ENCODE assay signal across 8 cellular contexts in genomic region chr12:43835656-43836454, GRCh38. TPM values are rescaled to one million over a fixed set of nuclear protein-coding genes. Genes with fewer than 3 reads are reported as not detected.
DNase-seq lines count a peak whose midpoint lies in the region; ATAC-seq and TF ChIP-seq lines count a peak whose summit lies in the region.

TMEM117 (plus strand) TSS chr12:43836081.

- peak within 1 kb of the TSS; percentile 3 for H3K4me2 ChIP-seq in neural cell (ENCODE audit: low read length)

- H3K4me3 ChIP-seq in fibroblast of pulmonary artery (replicated peaks; ENCODE audit: low read depth, low read length) (peak within 1 kb of the TSS; percentile 65), neural cell (ENCODE audit: low read length) (peak within 1 kb of the TSS; percentile 75), subcutaneous abdominal adipose tissue (ENCODE audit: low read depth in 1 of 5, low read length in 5 of 5) (peak within 1 kb of the TSS; percentile 72 to 85 (median 82))

- no peaks in the 10 kb centered on the region for H3K9me3 Mint-ChIP-seq in activated T-helper 2 cell treated with anti-CD3 and anti-CD28 coated beads, Interferon-gamma antibody, Interleukin-2, Interleukin-4, amounts not matched to agents 10 μg/mL and 5 μg/mL and 100 μg/mL, durations not matched to agents 14 hours and 24 hours and 36 hours

- H3K36me3 ChIP-seq in neural cell (ENCODE audit: insufficient read depth, low read length): no peaks in the 10 kb centered on the region
- no peaks in the 10 kb centered on the region for H3K36me3 ChIP-seq in subcutaneous abdominal adipose tissue (ENCODE audit: control insufficient read depth in 5 of 5, insufficient read depth in 5 of 5, low read length in 5 of 5)

- H3K9ac ChIP-seq in neural cell (ENCODE audit: low read length) (peak within 1 kb of the TSS; percentile 63), subcutaneous abdominal adipose tissue (ENCODE audit: low read length in 5 of 5) (peak within 1 kb of the TSS; percentile 74 to 87 (median 82))

- H3K36me3 Mint-ChIP-seq in activated T-helper 2 cell treated with anti-CD3 and anti-CD28 coated beads, Interferon-gamma antibody, Interleukin-2, Interleukin-4, amounts not matched to agents 10 μg/mL and 5 μg/mL and 100 μg/mL, durations not matched to agents 14 hours and 24 hours and 36 hours (ENCODE audit: low read depth): peaks cover 3% of the 10 kb centered on the region

- peaks cover 41% of the 10 kb centered on the region for H3K27me3 Mint-ChIP-seq in activated T-helper 2 cell treated with anti-CD3 and anti-CD28 coated beads, Interferon-gamma antibody, Interleukin-2, Interleukin-4, amounts not matched to agents 10 μg/mL and 5 μg/mL and 100 μg/mL, durations not matched to agents 14 hours and 24 hours and 36 hours (ENCODE audit: low read depth)

- peaks cover 24% of the 10 kb centered on the region for H3K4me1 Mint-ChIP-seq in activated T-helper 2 cell treated with anti-CD3 and anti-CD28 coated beads, Interferon-gamma antibody, Interleukin-2, Interleukin-4, amounts not matched to agents 10 μg/mL and 5 μg/mL and 100 μg/mL, durations not matched to agents 14 hours and 24 hours and 36 hours (ENCODE audit: low read depth)

- TF ChIP-seq EP300 in neural cell (conservative IDR thresholded peaks at IDR 0.05; ENCODE audit: poor library complexity, severe bottlenecking): peak; percentile 35

- H3K4me1 ChIP-seq in subcutaneous abdominal adipose tissue (ENCODE audit: control insufficient read depth in 5 of 5, insufficient read depth in 5 of 5, low read length in 5 of 5): peaks cover 0 to 21% (median 15%) of the 10 kb centered on the region in 5 donors

- intact Hi-C loops in activated T-helper 2 cell treated with anti-CD3 and anti-CD28 coated beads, Interferon-gamma antibody, Interleukin-2, Interleukin-4, amounts not matched to agents 10 μg/mL and 5 μg/mL and 100 μg/mL, durations not matched to agents 14 hours and 24 hours and 36 hours (cut with micrococcal nuclease): loop anchor here (1.0 to 2.0 kb wide), 2 partner anchors 30 to 77 kb away; partner anchors contain the start of genes IRAK4, PUS7L and TWF1

- no peaks in the 10 kb centered on the region for H4K20me1 ChIP-seq in neural cell (ENCODE audit: insufficient read depth)

- TF ChIP-seq CTCF in fibroblast of pulmonary artery (IDR thresholded peaks at IDR 0.05; ENCODE audit: low read length, missing control alignments) (no peak), neural cell (IDR thresholded peaks at IDR 0.05; ENCODE audit: poor library complexity, severe bottlenecking) (peak; percentile 27)

- H3K27ac ChIP-seq in neural cell (ENCODE audit: low read length) (no peak within 1 kb of the TSS), subcutaneous abdominal adipose tissue (ENCODE audit: low read depth, low read length) (peak within 1 kb of the TSS; percentile 93)

- H3K9me2 ChIP-seq in neural cell (ENCODE audit: insufficient read depth, low read length): no peaks in the 10 kb centered on the region

- H3K9me3 ChIP-seq in neural cell (ENCODE audit: low read length) (no peaks in the 10 kb centered on the region), subcutaneous abdominal adipose tissue (ENCODE audit: control insufficient read depth in 5 of 5, low read length in 5 of 5) (no peaks in the 10 kb centered on the region)

- DNase-seq in C1 segment of cervical spinal cord (lab: John Stamatoyannopoulos, UW) (peak; percentile 13 to 77 (median 57)), OCI-M1 (lab: John Stamatoyannopoulos, UW) (peak; percentile 71), fibroblast of pulmonary artery (ENCODE audit: low read depth) (peak; percentile 45)
- peak; percentile 49 for DNase-seq in activated T-helper 2 cell treated with anti-CD3 and anti-CD28 coated beads, Interferon-gamma antibody, Interleukin-2, Interleukin-4, amounts not matched to agents 10 μg/mL and 5 μg/mL and 100 μg/mL, durations not matched to agents 14 hours and 24 hours and 36 hours (ENCODE audit: low spot score)

- peaks cover 24% of the 10 kb centered on the region for H3K27me3 ChIP-seq in neural cell (ENCODE audit: insufficient read depth, low read depth, low read length)
- H3K27me3 ChIP-seq in subcutaneous abdominal adipose tissue (ENCODE audit: control insufficient read depth in 5 of 5, insufficient read depth in 4 of 5, low read length in 5 of 5): no peaks in the 10 kb centered on the region

- peak within 1 kb of the TSS; percentile 34 for H3K27ac Mint-ChIP-seq in activated T-helper 2 cell treated with anti-CD3 and anti-CD28 coated beads, Interferon-gamma antibody, Interleukin-2, Interleukin-4, amounts not matched to agents 10 μg/mL and 5 μg/mL and 100 μg/mL, durations not matched to agents 14 hours and 24 hours and 36 hours

- peak; percentile 85 for ATAC-seq in HG03280 (IDR thresholded peaks at IDR 0.05; ENCODE audit: unreplicated experiment)

- peak within 1 kb of the TSS; percentile 79 for H3K4me3 Mint-ChIP-seq in activated T-helper 2 cell treated with anti-CD3 and anti-CD28 coated beads, Interferon-gamma antibody, Interleukin-2, Interleukin-4, amounts not matched to agents 10 μg/mL and 5 μg/mL and 100 μg/mL, durations not matched to agents 14 hours and 24 hours and 36 hours (ENCODE audit: low read depth)

- no peaks in the 10 kb centered on the region for H3F3A ChIP-seq in neural cell (ENCODE audit: insufficient read depth, low read length, poor library complexity, severe bottlenecking)

- TF ChIP-seq RAD21 in neural cell (conservative IDR thresholded peaks at IDR 0.05): no peak

- peak; percentile 66 for TF ChIP-seq POLR2A in GM19099 (IDR thresholded peaks at IDR 0.05; ENCODE audit: extremely low read depth, insufficient read length, low read depth)

- H2AFZ ChIP-seq in neural cell (ENCODE audit: low read depth, low read length): peak within 1 kb of the TSS; percentile 38

- no peaks in the 10 kb centered on the region for H3K79me2 ChIP-seq in neural cell (replicated peaks; ENCODE audit: insufficient read depth, low read length)

TF ChIP-seq in neural cell, 6 proteins besides CTCF, POLR2A, EP300 and RAD21:
- TF ChIP-seq MXI1 (conservative IDR thresholded peaks at IDR 0.05; ENCODE audit: poor library complexity, severe bottlenecking) (peak; percentile 55), EZH2 (IDR thresholded peaks at IDR 0.05; ENCODE audit: borderline replicate concordance, insufficient read depth, low read length, poor library complexity, severe bottlenecking) (no peak), SMC3 (conservative IDR thresholded peaks at IDR 0.05; ENCODE audit: poor library complexity) (peak; percentile 10), REST (IDR thresholded peaks at IDR 0.05; ENCODE audit: borderline replicate concordance) (no peak), POLR2AphosphoS5 (IDR thresholded peaks at IDR 0.05) (no peak)

RNA-seq across cellular contexts. Expression of gene TMEM117, which starts in this region (rescaled TPM):
- total RNA-seq in activated T-helper 2 cell treated with anti-CD3 and anti-CD28 coated beads, Interferon-gamma antibody, Interleukin-2, Interleukin-4, amounts not matched to agents 10 μg/mL and 5 μg/mL and 100 μg/mL, durations not matched to agents 14 hours and 24 hours and 36 hours: 1.0 and 1.3 TPM in 2 replicates
- polyA plus RNA-seq in neural cell: 5.3 and 6.0 TPM in 2 replicates
- 3.2 and 8.8 TPM in 2 replicates for polyA minus RNA-seq in neural cell
